Comparison of ENCODE assay signal across 27 cellular contexts in genomic region chr17:79168486-79169055, GRCh38.
DNase-seq lines count a peak whose midpoint lies in the region; ATAC-seq, FAIRE-seq and TF ChIP-seq lines count a peak whose summit lies in the region.
"Had no signal": no experiment of that assay in that cellular context is flagged by ENCODE, and none has a peak within 500 bp of the region (broad histone marks: within the 10 kb centered on the region; RNA-seq: fewer than 3 reads in every experiment).

No MANE protein-coding gene starts in this region.

- no peak overlapping the region for H2AFZ ChIP-seq in GM23338
- no peak overlapping the region for H2AFZ ChIP-seq in K562 (ENCODE audit: low read depth, low read length)

- H3K4me1 Mint-ChIP-seq in GM23338 = no peaks in the 10 kb centered on the region; the same call in 1 of the 3 replicates
- H3K4me1 Mint-ChIP-seq in endothelial cell (ENCODE audit: unreplicated experiment) = no peaks in the 10 kb centered on the region
- H3K4me1 Mint-ChIP-seq: activated CD4-positive, alpha-beta T cell treated with anti-CD3 and anti-CD28 coated beads for 36 hours; activated naive CD4-positive, alpha-beta T cell treated with anti-CD3 and anti-CD28 coated beads, Interleukin-2, amount 10 ng/mL, durations not matched to agents 7 days and 5 days; natural killer cell; stimulated activated memory B cell treated with anti-CD40 and anti-IgM and Interleukin-4, amounts not matched to agents 10 μg/mL and 1 μg/mL and 100 μg/mL, for 72 hours had no signal

- H3K36me3 ChIP-seq in GM23338 (ENCODE audit: insufficient read depth) (no peaks in the 10 kb centered on the region), K562 (ENCODE audit: control insufficient read depth, insufficient read depth, low read length) (no peaks in the 10 kb centered on the region)
- H3K36me3 ChIP-seq: BLaER1 treated with 17β-estradiol and CSF1 and Interleukin-3, amounts not matched to agents 10 nM and 100 nM; gastrocnemius medialis; lower lobe of right lung had no signal

- H3K9me2 ChIP-seq in GM23338 (ENCODE audit: insufficient read depth) = no peaks in the 10 kb centered on the region

- H4K20me1 ChIP-seq in GM23338 (replicated peaks; ENCODE audit: insufficient read depth) (no peaks in the 10 kb centered on the region), K562 (replicated peaks; ENCODE audit: control insufficient read depth, insufficient read depth, low read length) (peaks cover 4% of the 10 kb centered on the region)
- H4K20me1 ChIP-seq: BLaER1 treated with 17β-estradiol and CSF1 and Interleukin-3, amounts not matched to agents 10 nM and 100 nM had no signal

- TF ChIP-seq POLR2A in K562 (conservative IDR thresholded peaks at IDR 0.05) = no peak

- CTCF ChIA-PET in K562 (lab: Yijun Ruan, JAX; ENCODE audit: low intra/inter-chr PET ratio) = no interaction called here

- no peaks in the 10 kb centered on the region for H3K9me1 ChIP-seq in K562 (ENCODE audit: control insufficient read depth, insufficient read depth, low read length)

- H3K27me3 Mint-ChIP-seq in GM23338 (ENCODE audit: insufficient read depth, low read depth, poor library complexity) (peaks cover 1% of the 10 kb centered on the region), endothelial cell (ENCODE audit: unreplicated experiment) (peaks cover 4% of the 10 kb centered on the region)
- H3K27me3 Mint-ChIP-seq: activated CD4-positive, alpha-beta T cell treated with anti-CD3 and anti-CD28 coated beads for 36 hours; activated CD8-positive, alpha-beta T cell treated with anti-CD3 and anti-CD28 coated beads for 36 hours had no signal

- H3K27me3 ChIP-seq in GM23338 (ENCODE audit: insufficient read depth) (no peaks in the 10 kb centered on the region), K562 (ENCODE audit: control insufficient read depth in 2 of 2, insufficient read depth in 2 of 2, low read length in 2 of 2) (peaks cover 30 to 78% of the 10 kb centered on the region in 2 experiments; a peak in 4 of 5 replicates)

- POLR2A ChIA-PET in K562 (lab: Yijun Ruan, JAX) = interaction anchor here (0.6 kb wide), 1 partner anchor 193 kb away, joined by 3 read pairs; no protein-coding TSS in a partner anchor

- H3K9me3 Mint-ChIP-seq in GM23338 (no peaks in the 10 kb centered on the region), endothelial cell (ENCODE audit: unreplicated experiment) (no peaks in the 10 kb centered on the region)
- H3K9me3 Mint-ChIP-seq: activated CD8-positive, alpha-beta T cell treated with anti-CD3 and anti-CD28 coated beads for 36 hours; activated naive CD4-positive, alpha-beta T cell treated with anti-CD3 and anti-CD28 coated beads, Interleukin-2, amount 10 ng/mL, durations not matched to agents 7 days and 5 days; brain; natural killer cell; stimulated activated memory B cell treated with anti-CD40 and anti-IgM and Interleukin-4, amounts not matched to agents 10 μg/mL and 1 μg/mL and 100 μg/mL, for 72 hours had no signal

- H3K27ac ChIP-seq in GM23338 (ENCODE audit: low read depth) = no peak overlapping the region
- no peak overlapping the region for H3K27ac ChIP-seq in K562 (ENCODE audit: extremely low read depth, low read depth, low read length)
- H3K27ac ChIP-seq: gastrocnemius medialis, lower lobe of right lung had no signal

- H3K4me3 Mint-ChIP-seq in GM23338 (no peak overlapping the region), endothelial cell (ENCODE audit: unreplicated experiment) (no peak overlapping the region)
- H3K4me3 Mint-ChIP-seq: activated CD4-positive, alpha-beta T cell treated with anti-CD3 and anti-CD28 coated beads for 36 hours; activated CD8-positive, alpha-beta T cell treated with anti-CD3 and anti-CD28 coated beads for 36 hours; activated naive CD4-positive, alpha-beta T cell treated with anti-CD3 and anti-CD28 coated beads, Interleukin-2, amount 10 ng/mL, durations not matched to agents 7 days and 5 days; brain; natural killer cell; stimulated activated memory B cell treated with anti-CD40 and anti-IgM and Interleukin-4, amounts not matched to agents 10 μg/mL and 1 μg/mL and 100 μg/mL, for 72 hours had no signal

- no peaks in the 10 kb centered on the region for H3F3A ChIP-seq in GM23338 (replicated peaks; ENCODE audit: low read depth)

- BruUV-seq in K562 (replicated peaks; lab: Mats Ljungman, UMichigan) = no TSS peak

- DNase-seq in ACHN = peak; percentile 32
- DNase-seq in GM23338 (ENCODE audit: low spot score) = no peak
- peak; percentile 54 for DNase-seq in NCI-H2196 treated with DMSO at 0.1 percent for 48 hours (lab: John Stamatoyannopoulos, UW; ENCODE audit: unreplicated experiment)
- DNase-seq in K562 (ENCODE audit: extremely low read depth in 1 of 4, low spot score in 3 of 4) = peak in 1 of 4 experiments; percentile 11
- DNase-seq in endothelial cell (ENCODE audit: low spot score) = no peak
- no peak for DNase-seq in cardiac septum (ENCODE audit: low spot score)
- no peak for DNase-seq in retina
- DNase-seq in activated effector memory CD4-positive, alpha-beta T cell treated with anti-CD3 and anti-CD28 coated beads, Interleukin-2, amount 50 U/mL, for 16 hours = no peak
- DNase-seq: activated CD4-positive, alpha-beta T cell treated with anti-CD3 and anti-CD28 coated beads for 36 hours; activated CD8-positive, alpha-beta T cell treated with anti-CD3 and anti-CD28 coated beads for 36 hours; activated naive CD4-positive, alpha-beta T cell treated with anti-CD3 and anti-CD28 coated beads, Interleukin-2, amount 10 ng/mL, durations not matched to agents 7 days and 5 days; DMS79; gastrocnemius medialis; GF-D8; HCEC 1CT; lower lobe of right lung; natural killer cell; NCI-H1436; NCI-H2081; NCI-H446 treated with DMSO at 0.1 percent for 48 hours; NCI-H82; occipital lobe; trophoblast cell had no signal

- intact Hi-C loops in K562 (cut with micrococcal nuclease) (no loop called here), cardiac septum (cut with DNase I) (no loop called here)

- TF ChIP-seq CTCF in GM23338 (conservative IDR thresholded peaks at IDR 0.05; ENCODE audit: low read depth in 2 of 2) (peak in 1 of 2 experiments; percentile 47; a peak in 2 of 4 replicates), K562 (IDR thresholded peaks at IDR 0.05 in 2 of 3, conservative IDR thresholded peaks at IDR 0.05 in 1 of 3; ENCODE audit: insufficient read depth in 2 of 3, low read depth in 1 of 3, low read length in 3 of 3) (peak in 2 of 3 experiments; percentile 17 to 28; a peak in 1 of 6 replicates), endothelial cell (IDR thresholded peaks at IDR 0.05; ENCODE audit: unreplicated experiment) (no peak)

- 1% methylated on average over 20 of the region's 20 CpGs for WGBS in K562 (ENCODE audit: insufficient coverage, low coverage, missing lambda C conversion rate)

- H3K4me2 ChIP-seq in GM23338 = no peak overlapping the region
- H3K4me2 ChIP-seq in K562 (ENCODE audit: insufficient read depth, low read length) = no peak overlapping the region

- no peak overlapping the region; a peak in 1 of 4 replicates for H3K9ac ChIP-seq in K562 (ENCODE audit: insufficient read depth in 1 of 2, low read depth in 2 of 2, low read length in 2 of 2)

- no peaks in the 10 kb centered on the region for H3K9me3 ChIP-seq in K562 (replicated peaks; ENCODE audit: control insufficient read depth, insufficient read depth, low read depth, low read length)
- H3K9me3 ChIP-seq: BLaER1 treated with 17β-estradiol and CSF1 and Interleukin-3, amounts not matched to agents 10 nM and 100 nM; gastrocnemius medialis; lower lobe of right lung had no signal

- peak in 1 of 2 experiments; percentile 29; a peak in 1 of 4 replicates for TF ChIP-seq RAD21 in K562 (CRISPR knock-in tag; conservative IDR thresholded peaks at IDR 0.05 in 1 of 2, IDR thresholded peaks at IDR 0.05 in 1 of 2)

- H3K79me2 ChIP-seq in GM23338 (replicated peaks; ENCODE audit: insufficient read depth) (no peaks in the 10 kb centered on the region), K562 (ENCODE audit: control insufficient read depth, insufficient read depth, low read length) (no peaks in the 10 kb centered on the region)

- H3K4me1 ChIP-seq in GM23338 (ENCODE audit: insufficient read depth) = no peaks in the 10 kb centered on the region
- H3K4me1 ChIP-seq in K562 (replicated peaks in 1 of 2; ENCODE audit: control insufficient read depth in 2 of 2, insufficient read depth in 2 of 2, low read length in 2 of 2) = no peaks in the 10 kb centered on the region
- H3K4me1 ChIP-seq: gastrocnemius medialis, lower lobe of right lung had no signal

- H3K36me3 Mint-ChIP-seq in GM23338 (ENCODE audit: low read depth) (no peaks in the 10 kb centered on the region; the same call in 2 of the 3 replicates), endothelial cell (ENCODE audit: low read depth, unreplicated experiment) (no peaks in the 10 kb centered on the region)
- H3K36me3 Mint-ChIP-seq: activated naive CD4-positive, alpha-beta T cell treated with anti-CD3 and anti-CD28 coated beads, Interleukin-2, amount 10 ng/mL, durations not matched to agents 7 days and 5 days; brain; natural killer cell; stimulated activated memory B cell treated with anti-CD40 and anti-IgM and Interleukin-4, amounts not matched to agents 10 μg/mL and 1 μg/mL and 100 μg/mL, for 72 hours had no signal

- FAIRE-seq in K562 (lab: Jason Lieb, UNC) = no peak
- FAIRE-seq: endothelial cell of umbilical vein had no signal

- TF ChIP-seq EP300 in K562 (IDR thresholded peaks at IDR 0.05; ENCODE audit: low read length) = no peak

- no peak overlapping the region for H3K4me3 ChIP-seq in GM23338
- no peak overlapping the region for H3K4me3 ChIP-seq in K562
- H3K4me3 ChIP-seq: BLaER1 treated with 17β-estradiol and CSF1 and Interleukin-3, amounts not matched to agents 10 nM and 100 nM; gastrocnemius medialis; lower lobe of right lung had no signal

- H3K27ac Mint-ChIP-seq in GM23338 = no peak overlapping the region
- H3K27ac Mint-ChIP-seq in endothelial cell (ENCODE audit: unreplicated experiment) = no peak overlapping the region
- H3K27ac Mint-ChIP-seq: activated CD4-positive, alpha-beta T cell treated with anti-CD3 and anti-CD28 coated beads for 36 hours; activated CD8-positive, alpha-beta T cell treated with anti-CD3 and anti-CD28 coated beads for 36 hours; activated naive CD4-positive, alpha-beta T cell treated with anti-CD3 and anti-CD28 coated beads, Interleukin-2, amount 10 ng/mL, durations not matched to agents 7 days and 5 days; brain; natural killer cell; stimulated activated memory B cell treated with anti-CD40 and anti-IgM and Interleukin-4, amounts not matched to agents 10 μg/mL and 1 μg/mL and 100 μg/mL, for 72 hours had no signal

- ATAC-seq in GM23338 = peak; percentile 74
- ATAC-seq in K562 = peak; percentile 46; the same call in 2 of the 3 replicates
- ATAC-seq: activated CD4-positive, alpha-beta T cell treated with anti-CD3 and anti-CD28 coated beads for 36 hours; activated CD8-positive, alpha-beta T cell treated with anti-CD3 and anti-CD28 coated beads for 36 hours; gastrocnemius medialis; natural killer cell; stimulated activated memory B cell treated with anti-CD40 and anti-IgM and Interleukin-4, amounts not matched to agents 10 μg/mL and 1 μg/mL and 100 μg/mL, for 72 hours had no signal

- in situ Hi-C loops in ACHN (cut with HindIII; ENCODE audit: low pct_ligation_motif_present, low pct_unique_long_range_greater_than_20kb, low sequenced_read_pairs) = no loop called here
- in situ Hi-C loops in K562 (cut with MboI) = no loop called here

TF ChIP-seq in GM23338, 12 proteins besides CTCF, POLR2A, EP300 and RAD21 (continues in another document):
- TF ChIP-seq NANOG (IDR thresholded peaks at IDR 0.05; ENCODE audit: borderline replicate concordance) = no peak

Comparison
In these comparisons a context has a peak if more than half of its experiments do, and no peak if none do; other contexts are left out.
1. DNase-seq: peak in ACHN (single experiment) and NCI-H2196 treated with DMSO at 0.1 percent for 48 hours (single experiment); none in GM23338 (single experiment), endothelial cell (single experiment), cardiac septum (single experiment), retina (single experiment) and activated effector memory CD4-positive, alpha-beta T cell treated with anti-CD3 and anti-CD28 coated beads, Interleukin-2, amount 50 U/mL, for 16 hours (single experiment).